Comparison of ENCODE assay signal across 10 cellular contexts in the genomic region with DNA sequence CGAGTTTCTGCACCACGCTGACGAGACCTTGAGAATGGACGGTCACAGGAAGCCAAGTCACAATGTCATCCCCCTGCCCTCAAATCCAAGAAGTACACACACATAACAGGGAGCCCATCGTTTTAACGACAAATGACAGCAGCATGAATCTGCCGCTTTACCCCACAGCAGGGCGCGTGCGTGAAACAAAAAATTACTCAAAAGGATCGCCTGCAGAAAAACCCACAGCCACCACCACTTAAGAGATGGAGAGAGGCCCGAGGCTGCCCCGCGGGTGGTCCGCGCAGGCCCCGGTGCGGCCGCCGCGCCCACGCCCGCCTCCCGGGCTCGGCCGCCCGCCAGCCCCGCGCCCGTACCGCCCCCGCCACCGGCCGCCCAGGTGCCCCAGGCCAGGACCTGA. TPM values are rescaled to one million over a fixed set of nuclear protein-coding genes. Genes with fewer than 3 reads are reported as not detected.
DNase-seq lines count a peak whose midpoint lies in the region; ATAC-seq and TF ChIP-seq lines count a peak whose summit lies in the region.
"Not testable (repeated sequence)": the region's sequence is repeated elsewhere in the genome, so short reads cannot be mapped to it uniquely, and the experiment has no call there.
"Had no signal": no experiment of that assay in that cellular context is flagged by ENCODE, and none has a peak within 500 bp of the region (broad histone marks: within the 10 kb centered on the region; RNA-seq: fewer than 3 reads in every experiment).

No MANE protein-coding gene starts in this region.

- H3K27ac ChIP-seq in right cardiac atrium (ENCODE audit: low read length); neural cell (ENCODE audit: low read length): not testable (repeated sequence)

- not testable (repeated sequence) for H3K36me3 ChIP-seq in BJ (ENCODE audit: control insufficient read depth, insufficient read depth, low read length); neural cell (ENCODE audit: insufficient read depth, low read length)

- not testable (repeated sequence) for H4K20me1 ChIP-seq in neural cell (ENCODE audit: insufficient read depth)

- not testable (repeated sequence) for H3K27me3 ChIP-seq in BJ (ENCODE audit: control insufficient read depth, insufficient read depth, low read length); right cardiac atrium (ENCODE audit: control insufficient read depth, insufficient read depth); neural cell (ENCODE audit: insufficient read depth, low read depth, low read length)

- H3K27ac Mint-ChIP-seq in HFFc6 (peak overlapping the region; percentile 84), chondrocyte (ENCODE audit: unreplicated experiment) (peak overlapping the region; percentile 97)
- peak overlapping the region; percentile 94 for H3K27ac Mint-ChIP-seq in activated T-helper 2 cell treated with anti-CD3 and anti-CD28 coated beads, Interferon-gamma antibody, Interleukin-2, Interleukin-4, amounts not matched to agents 10 μg/mL and 5 μg/mL and 100 μg/mL, durations not matched to agents 14 hours and 24 hours and 36 hours
- peak overlapping the region; percentile 91 for H3K27ac Mint-ChIP-seq in stimulated activated memory B cell treated with anti-CD40 and anti-IgM and Interleukin-4, amounts not matched to agents 10 μg/mL and 1 μg/mL and 100 μg/mL, for 72 hours

- H3K27me3 Mint-ChIP-seq in HFFc6 (ENCODE audit: insufficient read depth); activated T-helper 2 cell treated with anti-CD3 and anti-CD28 coated beads, Interferon-gamma antibody, Interleukin-2, Interleukin-4, amounts not matched to agents 10 μg/mL and 5 μg/mL and 100 μg/mL, durations not matched to agents 14 hours and 24 hours and 36 hours (ENCODE audit: low read depth); chondrocyte (ENCODE audit: low read depth); stimulated activated memory B cell treated with anti-CD40 and anti-IgM and Interleukin-4, amounts not matched to agents 10 μg/mL and 1 μg/mL and 100 μg/mL, for 72 hours: not testable (repeated sequence)

- TF ChIP-seq CTCF in BJ (IDR thresholded peaks at IDR 0.05; ENCODE audit: insufficient read depth, low read depth, low read length); HFFc6 (IDR thresholded peaks at IDR 0.05); chondrocyte (IDR thresholded peaks at IDR 0.05); neural cell (IDR thresholded peaks at IDR 0.05; ENCODE audit: poor library complexity, severe bottlenecking): not testable (repeated sequence)

- H3K9me3 Mint-ChIP-seq in HFFc6; activated T-helper 2 cell treated with anti-CD3 and anti-CD28 coated beads, Interferon-gamma antibody, Interleukin-2, Interleukin-4, amounts not matched to agents 10 μg/mL and 5 μg/mL and 100 μg/mL, durations not matched to agents 14 hours and 24 hours and 36 hours; chondrocyte (ENCODE audit: low read depth); stimulated activated memory B cell treated with anti-CD40 and anti-IgM and Interleukin-4, amounts not matched to agents 10 μg/mL and 1 μg/mL and 100 μg/mL, for 72 hours: not testable (repeated sequence)

- H3F3A ChIP-seq in neural cell (ENCODE audit: insufficient read depth, low read length, poor library complexity, severe bottlenecking), result not testable (repeated sequence)

- H3K4me1 Mint-ChIP-seq in HFFc6 (ENCODE audit: low read depth); activated T-helper 2 cell treated with anti-CD3 and anti-CD28 coated beads, Interferon-gamma antibody, Interleukin-2, Interleukin-4, amounts not matched to agents 10 μg/mL and 5 μg/mL and 100 μg/mL, durations not matched to agents 14 hours and 24 hours and 36 hours (ENCODE audit: low read depth); chondrocyte (ENCODE audit: low read depth); stimulated activated memory B cell treated with anti-CD40 and anti-IgM and Interleukin-4, amounts not matched to agents 10 μg/mL and 1 μg/mL and 100 μg/mL, for 72 hours: not testable (repeated sequence)

- TF ChIP-seq RAD21 in neural cell (conservative IDR thresholded peaks at IDR 0.05), result not testable (repeated sequence)

- H3K4me2 ChIP-seq in neural cell (ENCODE audit: low read length), result not testable (repeated sequence)

- not testable (repeated sequence) for H3K9ac ChIP-seq in neural cell (ENCODE audit: low read length)

- H2AFZ ChIP-seq in neural cell (ENCODE audit: low read depth, low read length), result not testable (repeated sequence)

- not testable (repeated sequence) for TF ChIP-seq EP300 in neural cell (conservative IDR thresholded peaks at IDR 0.05; ENCODE audit: poor library complexity, severe bottlenecking)

- peaks cover 22% of the 10 kb centered on the region for H3K36me3 Mint-ChIP-seq in HFFc6 (ENCODE audit: low read depth)
- H3K36me3 Mint-ChIP-seq in activated T-helper 2 cell treated with anti-CD3 and anti-CD28 coated beads, Interferon-gamma antibody, Interleukin-2, Interleukin-4, amounts not matched to agents 10 μg/mL and 5 μg/mL and 100 μg/mL, durations not matched to agents 14 hours and 24 hours and 36 hours (ENCODE audit: low read depth), result peaks cover 11% of the 10 kb centered on the region
- H3K36me3 Mint-ChIP-seq in chondrocyte (ENCODE audit: low read depth); stimulated activated memory B cell treated with anti-CD40 and anti-IgM and Interleukin-4, amounts not matched to agents 10 μg/mL and 1 μg/mL and 100 μg/mL, for 72 hours: not testable (repeated sequence)

- DNase-seq in BJ (ENCODE audit: low read depth); HFFc6; chondrocyte (ENCODE audit: low spot score); right cardiac atrium: not testable (repeated sequence)
- DNase-seq in T follicular helper cell (ENCODE audit: low read depth), result peak; percentile 0
- DNase-seq in activated T-helper 2 cell treated with anti-CD3 and anti-CD28 coated beads, Interferon-gamma antibody, Interleukin-2, Interleukin-4, amounts not matched to agents 10 μg/mL and 5 μg/mL and 100 μg/mL, durations not matched to agents 14 hours and 24 hours and 36 hours (ENCODE audit: low spot score), result peak; percentile 18

- not testable (repeated sequence) for H3K9me2 ChIP-seq in neural cell (ENCODE audit: insufficient read depth, low read length)

- H3K9me3 ChIP-seq in right cardiac atrium (ENCODE audit: control insufficient read depth, low read length); neural cell (ENCODE audit: low read length): not testable (repeated sequence)

- H3K79me2 ChIP-seq in neural cell (replicated peaks; ENCODE audit: insufficient read depth, low read length), result not testable (repeated sequence)

- peak overlapping the region; percentile 35 for H3K4me3 ChIP-seq in BJ (ENCODE audit: low read depth, low read length)
- peak overlapping the region; percentile 56 for H3K4me3 ChIP-seq in right cardiac atrium (ENCODE audit: low read length)
- H3K4me3 ChIP-seq in neural cell (ENCODE audit: low read length), result peak overlapping the region; percentile 54

- intact Hi-C loops in activated T-helper 2 cell treated with anti-CD3 and anti-CD28 coated beads, Interferon-gamma antibody, Interleukin-2, Interleukin-4, amounts not matched to agents 10 μg/mL and 5 μg/mL and 100 μg/mL, durations not matched to agents 14 hours and 24 hours and 36 hours (cut with micrococcal nuclease); right cardiac atrium (cut with DNase I): not testable (repeated sequence)

- POLR2A ChIA-PET in BJ (lab: Charles Lee), result not testable (repeated sequence)

- CTCF ChIA-PET in BJ (lab: Yijun Ruan, JAX), result not testable (repeated sequence)

- not testable (repeated sequence) for H3K4me1 ChIP-seq in right cardiac atrium (ENCODE audit: control insufficient read depth, insufficient read depth, low read length)

- ATAC-seq in right cardiac atrium; stimulated activated memory B cell treated with anti-CD40 and anti-IgM and Interleukin-4, amounts not matched to agents 10 μg/mL and 1 μg/mL and 100 μg/mL, for 72 hours: not testable (repeated sequence)

- H3K4me3 Mint-ChIP-seq in HFFc6 (peak overlapping the region; percentile 95), chondrocyte (ENCODE audit: unreplicated experiment) (peak overlapping the region; percentile 98)
- peak overlapping the region; percentile 96 for H3K4me3 Mint-ChIP-seq in activated T-helper 2 cell treated with anti-CD3 and anti-CD28 coated beads, Interferon-gamma antibody, Interleukin-2, Interleukin-4, amounts not matched to agents 10 μg/mL and 5 μg/mL and 100 μg/mL, durations not matched to agents 14 hours and 24 hours and 36 hours (ENCODE audit: low read depth)
- peak overlapping the region; percentile 92 for H3K4me3 Mint-ChIP-seq in stimulated activated memory B cell treated with anti-CD40 and anti-IgM and Interleukin-4, amounts not matched to agents 10 μg/mL and 1 μg/mL and 100 μg/mL, for 72 hours

- 0% methylated on average over 7 of the region's 34 CpGs for WGBS in right cardiac atrium

RNA-seq across cellular contexts. Expression of gene HERC2, which starts 0.3 kb away (rescaled TPM):
- polyA plus RNA-seq in BJ (2011; rRNA removed) (11.2 and 13.1 TPM in 2 replicates), right cardiac atrium (46.0 TPM), neural cell (47.3 and 70.2 TPM in 2 replicates)
- 32.0 and 45.1 TPM in 2 replicates for polyA minus RNA-seq in BJ (2011; rRNA and poly(A)+ RNA removed)
- total RNA-seq in HFFc6 (2021; fragmentation: NEBNext Ultra II Directional; extraction: Animal tissue kit (Norgen Biotek cat#: 25700)), result 10 to 100 TPM; 33.6 to 47.3 (median 37.0) TPM
- 44.2 and 47.4 TPM in 2 replicates for total RNA-seq in activated T-helper 2 cell treated with anti-CD3 and anti-CD28 coated beads, Interferon-gamma antibody, Interleukin-2, Interleukin-4, amounts not matched to agents 10 μg/mL and 5 μg/mL and 100 μg/mL, durations not matched to agents 14 hours and 24 hours and 36 hours
- total RNA-seq in chondrocyte (58.5 to 94.5 TPM (median 61.9 TPM) in 3 replicates), right cardiac atrium (10 to 100 TPM; 46.7 to 65.3 (median 55.1) TPM)
- 85.3 and 103 TPM in 2 replicates for polyA minus RNA-seq in neural cell

RNA-seq across cellular contexts. Expression of gene GOLGA6L24, which starts 36.2 kb away (rescaled TPM):
- not detected in 2 replicates for polyA plus RNA-seq in BJ (2011; rRNA removed)
- polyA minus RNA-seq in BJ (2011; rRNA and poly(A)+ RNA removed), result not detected in 2 replicates
- not detected for total RNA-seq in HFFc6 (2021; fragmentation: NEBNext Ultra II Directional; extraction: Animal tissue kit (Norgen Biotek cat#: 25700))
- not detected in 2 replicates for total RNA-seq in activated T-helper 2 cell treated with anti-CD3 and anti-CD28 coated beads, Interferon-gamma antibody, Interleukin-2, Interleukin-4, amounts not matched to agents 10 μg/mL and 5 μg/mL and 100 μg/mL, durations not matched to agents 14 hours and 24 hours and 36 hours
- total RNA-seq in chondrocyte, result not detected in 3 replicates
- total RNA-seq in right cardiac atrium, result not detected
- 0.05 TPM for polyA plus RNA-seq in right cardiac atrium
- polyA plus RNA-seq in neural cell, result not detected in 2 replicates
- not detected in 2 replicates for polyA minus RNA-seq in neural cell
- total RNA-seq: omental fat pad, urinary bladder had no signal
- polyA plus RNA-seq: urinary bladder had no signal

RNA-seq across cellular contexts. Expression of gene GOLGA8F, which starts 56.8 kb away (rescaled TPM):
- polyA plus RNA-seq in BJ (2011; rRNA removed) (not detected in 2 replicates), right cardiac atrium (not detected), neural cell (not detected in 2 replicates)
- not detected in 2 replicates for polyA minus RNA-seq in BJ (2011; rRNA and poly(A)+ RNA removed)
- total RNA-seq in HFFc6 (2021; fragmentation: NEBNext Ultra II Directional; extraction: Animal tissue kit (Norgen Biotek cat#: 25700)), result under 1 TPM in 1 of 6 experiments, not detected in 5; 0.06 TPM
- not detected in 2 replicates for total RNA-seq in activated T-helper 2 cell treated with anti-CD3 and anti-CD28 coated beads, Interferon-gamma antibody, Interleukin-2, Interleukin-4, amounts not matched to agents 10 μg/mL and 5 μg/mL and 100 μg/mL, durations not matched to agents 14 hours and 24 hours and 36 hours
- total RNA-seq in chondrocyte (not detected in 3 replicates), right cardiac atrium (not detected)
- not detected in 2 replicates for polyA minus RNA-seq in neural cell
- total RNA-seq: omental fat pad, urinary bladder had no signal
- polyA plus RNA-seq: urinary bladder had no signal
